9 cellular contexts compared by ENCODE assay signal in the genomic region with DNA sequence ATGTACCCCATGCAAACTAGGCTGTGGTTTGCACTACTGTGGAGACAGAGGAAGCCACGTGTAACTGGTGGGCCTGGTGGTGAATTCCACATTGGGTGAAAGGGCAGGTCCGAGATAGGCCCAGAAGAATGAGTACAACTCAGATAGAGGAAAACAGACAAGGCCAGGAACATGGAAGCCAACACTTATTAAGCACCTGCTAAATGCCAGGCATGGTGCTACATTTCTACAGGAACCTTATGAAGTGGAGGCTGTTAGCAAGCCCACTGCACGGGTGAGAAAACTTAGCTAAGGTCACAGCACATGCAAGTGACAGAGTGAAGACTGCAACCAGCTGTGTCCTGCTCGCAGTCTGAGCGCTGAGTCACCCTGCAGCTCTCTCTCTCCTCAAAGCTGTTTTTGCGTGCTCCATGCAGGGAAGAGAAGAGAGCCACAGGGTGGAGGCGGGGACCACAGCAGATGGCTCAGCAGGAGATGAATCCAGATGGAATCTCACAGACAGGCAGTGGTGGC.
DNase-seq lines count a peak whose midpoint lies in the region; TF ChIP-seq lines count a peak whose summit lies in the region.
"Had no signal": no experiment of that assay in that cellular context is flagged by ENCODE, and none has a peak within 500 bp of the region (broad histone marks: within the 10 kb centered on the region; RNA-seq: fewer than 3 reads in every experiment).

No MANE protein-coding gene starts in this region.

- H3K4me1 ChIP-seq in HEK293 (ENCODE audit: control insufficient read depth, insufficient read depth, low read length) (no peaks in the 10 kb centered on the region), hepatocyte (ENCODE audit: insufficient read depth) (no peaks in the 10 kb centered on the region)

- no peak overlapping the region for H2AFZ ChIP-seq in hepatocyte

- H3K9me2 ChIP-seq in hepatocyte (replicated peaks; ENCODE audit: insufficient read depth) = no peaks in the 10 kb centered on the region

- no peaks in the 10 kb centered on the region for H3K36me3 ChIP-seq in HEK293 (ENCODE audit: control insufficient read depth in 2 of 2, insufficient read depth in 1 of 2, low read length in 2 of 2)
- H3K36me3 ChIP-seq in hepatocyte (replicated peaks; ENCODE audit: insufficient read depth, low read depth) = no peaks in the 10 kb centered on the region

- H3K27me3 ChIP-seq in hepatocyte = no peaks in the 10 kb centered on the region

- no peak overlapping the region for H3K4me3 ChIP-seq in AG10803 (ENCODE audit: low read length)
- H3K4me3 ChIP-seq in HEK293 (ENCODE audit: low read depth, low read length) = no peak overlapping the region
- no peak overlapping the region for H3K4me3 ChIP-seq in hepatocyte

- H3K79me2 ChIP-seq in hepatocyte = no peaks in the 10 kb centered on the region

- CTCF ChIA-PET in HEK293 (lab: Yijun Ruan, JAX) = no interaction called here

- TF ChIP-seq CTCF in AG10803 (conservative IDR thresholded peaks at IDR 0.05; ENCODE audit: low read length) (peak; percentile 22), HEK293 (tag by site-specific recombination; IDR thresholded peaks at IDR 0.05) (no peak), hepatocyte (IDR thresholded peaks at IDR 0.05; ENCODE audit: poor library complexity) (no peak)

- DNase-seq in AG10803 (ENCODE audit: low read depth) = peak; percentile 89
- peak; percentile 48 for DNase-seq in amniotic stem cell (lab: John Stamatoyannopoulos, UW)
- peak; percentile 29 for DNase-seq in hepatocyte (ENCODE audit: low spot score)
- no peak for DNase-seq in NCI-H2227 (lab: John Stamatoyannopoulos, UW; ENCODE audit: unreplicated experiment)
- no peak for DNase-seq in ureter (ENCODE audit: low spot score)
- no peak for DNase-seq in NCI-H187 treated with DMSO at 0.1 percent for 48 hours (lab: John Stamatoyannopoulos, UW)
- no peak for DNase-seq in activated gamma-delta T cell (lab: John Stamatoyannopoulos, UW)
- DNase-seq: stimulated activated CD4-positive, alpha-beta T cell treated with anti-CD3 and anti-CD28 coated beads, Interleukin-4, amount 100 ng/mL, for 24 hours had no signal

- no peaks in the 10 kb centered on the region for H4K20me1 ChIP-seq in hepatocyte (ENCODE audit: insufficient read depth, poor library complexity, severe bottlenecking)

- H3K4me2 ChIP-seq in hepatocyte = no peak overlapping the region

- H3K9me3 ChIP-seq in HEK293 (ENCODE audit: control insufficient read depth, insufficient read depth, low read depth, low read length) (no peaks in the 10 kb centered on the region), hepatocyte (ENCODE audit: low read depth) (no peaks in the 10 kb centered on the region)

- POLR2A ChIA-PET in HEK293 (lab: Yijun Ruan, JAX) = no interaction called here

- 84% methylated on average over 7 of the region's 7 CpGs for WGBS in hepatocyte (ENCODE audit: low lambda C conversion rate, missing lambda C conversion rate)

- H3K27ac ChIP-seq in HEK293 (ENCODE audit: extremely low read depth, low read depth, low read length) = no peak overlapping the region
- no peak overlapping the region for H3K27ac ChIP-seq in hepatocyte

TF ChIP-seq in HEK293, 187 proteins besides CTCF, POLR2A, EP300 and RAD21:
- TF ChIP-seq, protein P1, sequence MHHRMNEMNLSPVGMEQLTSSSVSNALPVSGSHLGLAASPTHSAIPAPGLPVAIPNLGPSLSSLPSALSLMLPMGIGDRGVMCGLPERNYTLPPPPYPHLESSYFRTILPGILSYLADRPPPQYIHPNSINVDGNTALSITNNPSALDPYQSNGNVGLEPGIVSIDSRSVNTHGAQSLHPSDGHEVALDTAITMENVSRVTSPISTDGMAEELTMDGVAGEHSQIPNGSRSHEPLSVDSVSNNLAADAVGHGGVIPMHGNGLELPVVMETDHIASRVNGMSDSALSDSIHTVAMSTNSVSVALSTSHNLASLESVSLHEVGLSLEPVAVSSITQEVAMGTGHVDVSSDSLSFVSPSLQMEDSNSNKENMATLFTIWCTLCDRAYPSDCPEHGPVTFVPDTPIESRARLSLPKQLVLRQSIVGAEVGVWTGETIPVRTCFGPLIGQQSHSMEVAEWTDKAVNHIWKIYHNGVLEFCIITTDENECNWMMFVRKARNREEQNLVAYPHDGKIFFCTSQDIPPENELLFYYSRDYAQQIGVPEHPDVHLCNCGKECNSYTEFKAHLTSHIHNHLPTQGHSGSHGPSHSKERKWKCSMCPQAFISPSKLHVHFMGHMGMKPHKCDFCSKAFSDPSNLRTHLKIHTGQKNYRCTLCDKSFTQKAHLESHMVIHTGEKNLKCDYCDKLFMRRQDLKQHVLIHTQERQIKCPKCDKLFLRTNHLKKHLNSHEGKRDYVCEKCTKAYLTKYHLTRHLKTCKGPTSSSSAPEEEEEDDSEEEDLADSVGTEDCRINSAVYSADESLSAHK (tag by site-specific recombination; IDR thresholded peaks at IDR 0.05) = no peak
- TF ChIP-seq ZIC2 (tag by site-specific recombination; IDR thresholded peaks at IDR 0.05) (peak; percentile 93), SCRT1 (tag by site-specific recombination; IDR thresholded peaks at IDR 0.05; ENCODE audit: borderline replicate concordance) (no peak)
TF ChIP-seq in HEK293: peak in this region for 1.

Comparison
In these comparisons a context has a peak if more than half of its experiments do, and no peak if none do; other contexts are left out.
1. DNase-seq: peak in AG10803 (single experiment), amniotic stem cell (single experiment) and hepatocyte (single experiment); none in NCI-H2227 (single experiment), ureter (single experiment), NCI-H187 treated with DMSO at 0.1 percent for 48 hours (single experiment) and activated gamma-delta T cell (single experiment).